15 cellular contexts compared by ENCODE assay signal in genomic region chr3:10706156-10707088, GRCh38.
DNase-seq lines count a peak whose midpoint lies in the region; ATAC-seq and TF ChIP-seq lines count a peak whose summit lies in the region.
"Had no signal": no experiment of that assay in that cellular context is flagged by ENCODE, and none has a peak within 500 bp of the region (broad histone marks: within the 10 kb centered on the region; RNA-seq: fewer than 3 reads in every experiment).

No MANE protein-coding gene starts in this region.

- H3K27ac Mint-ChIP-seq in activated CD4-positive, alpha-beta memory T cell treated with anti-CD3 and anti-CD28 coated beads for 36 hours: no peak overlapping the region
- no peak overlapping the region for H3K27ac Mint-ChIP-seq in activated CD4-positive, alpha-beta memory T cell treated with anti-CD3 and anti-CD28 coated beads, Interleukin-2, amount 10 ng/mL, durations not matched to agents 7 days and 5 days
- no peak overlapping the region for H3K27ac Mint-ChIP-seq in type B pancreatic cell

- peaks cover 7% of the 10 kb centered on the region for H3K4me1 Mint-ChIP-seq in activated CD4-positive, alpha-beta memory T cell treated with anti-CD3 and anti-CD28 coated beads for 36 hours (ENCODE audit: low read depth)
- peaks cover 4% of the 10 kb centered on the region for H3K4me1 Mint-ChIP-seq in activated CD4-positive, alpha-beta memory T cell treated with anti-CD3 and anti-CD28 coated beads, Interleukin-2, amount 10 ng/mL, durations not matched to agents 7 days and 5 days
- peaks cover 6% of the 10 kb centered on the region for H3K4me1 Mint-ChIP-seq in type B pancreatic cell (ENCODE audit: unreplicated experiment)

- TF ChIP-seq CTCF in VCaP (conservative IDR thresholded peaks at IDR 0.05) (peak; percentile 53; the same call in 1 of the 2 replicates), type B pancreatic cell (conservative IDR thresholded peaks at IDR 0.05) (peak; percentile 42)

- peaks cover 74% of the 10 kb centered on the region for H3K27me3 Mint-ChIP-seq in activated CD4-positive, alpha-beta memory T cell treated with anti-CD3 and anti-CD28 coated beads for 36 hours
- H3K27me3 Mint-ChIP-seq in activated CD4-positive, alpha-beta memory T cell treated with anti-CD3 and anti-CD28 coated beads, Interleukin-2, amount 10 ng/mL, durations not matched to agents 7 days and 5 days: peaks cover 74% of the 10 kb centered on the region
- peaks cover 93% of the 10 kb centered on the region for H3K27me3 Mint-ChIP-seq in type B pancreatic cell

- H3K36me3 Mint-ChIP-seq in activated CD4-positive, alpha-beta memory T cell treated with anti-CD3 and anti-CD28 coated beads for 36 hours: no peaks in the 10 kb centered on the region
- H3K36me3 Mint-ChIP-seq in activated CD4-positive, alpha-beta memory T cell treated with anti-CD3 and anti-CD28 coated beads, Interleukin-2, amount 10 ng/mL, durations not matched to agents 7 days and 5 days (ENCODE audit: low read depth): no peaks in the 10 kb centered on the region
- no peaks in the 10 kb centered on the region for H3K36me3 Mint-ChIP-seq in type B pancreatic cell

- ATAC-seq in HG03469 (IDR thresholded peaks at IDR 0.05; ENCODE audit: unreplicated experiment): no peak
- ATAC-seq in Right ventricle myocardium superior (ENCODE audit: poor library complexity): no peak
- no peak for ATAC-seq in GM19467 (IDR thresholded peaks at IDR 0.05; ENCODE audit: unreplicated experiment)
- ATAC-seq: left ventricle myocardium superior had no signal

- no peak overlapping the region for H3K4me3 Mint-ChIP-seq in activated CD4-positive, alpha-beta memory T cell treated with anti-CD3 and anti-CD28 coated beads for 36 hours
- H3K4me3 Mint-ChIP-seq in activated CD4-positive, alpha-beta memory T cell treated with anti-CD3 and anti-CD28 coated beads, Interleukin-2, amount 10 ng/mL, durations not matched to agents 7 days and 5 days: no peak overlapping the region
- H3K4me3 Mint-ChIP-seq in type B pancreatic cell: peak overlapping the region; percentile 62

- intact Hi-C loops in activated CD4-positive, alpha-beta memory T cell treated with anti-CD3 and anti-CD28 coated beads for 36 hours (cut with micrococcal nuclease): loop anchor here (10.0 kb wide), 1 partner anchor 362 kb away; no protein-coding TSS in a partner anchor
- intact Hi-C loops in head of caudate nucleus (cut with DNase I): no loop called here
- intact Hi-C loops in Right ventricle myocardium superior (cut with DNase I): no loop called here

- peak; percentile 14 for DNase-seq in activated CD4-positive, alpha-beta memory T cell treated with anti-CD3 and anti-CD28 coated beads for 36 hours
- DNase-seq in activated CD4-positive, alpha-beta memory T cell treated with anti-CD3 and anti-CD28 coated beads, Interleukin-2, amount 10 ng/mL, durations not matched to agents 7 days and 5 days: no peak
- DNase-seq in head of caudate nucleus (peak in 24 of 42 donors; percentile 12 to 65 (median 50)), type B pancreatic cell (ENCODE audit: extremely low spot score, unreplicated experiment) (no peak), Right ventricle myocardium superior (no peak)
- DNase-seq: activated CD8-positive, alpha-beta memory T cell treated with anti-CD3 and anti-CD28 coated beads, Interleukin-2, amount 50 U/mL, for 4 hours; effector memory CD4-positive, alpha-beta T cell; left ventricle myocardium superior; NCI-H2107; occipital lobe; stimulated activated CD8-positive, alpha-beta memory T cell treated with anti-CD3 and anti-CD28 coated beads, Interleukin-4, amount 100 ng/mL, for 48 hours; uterus had no signal

- H3K27ac ChIP-seq in VCaP: no peak overlapping the region

- CTCF ChIA-PET in activated CD4-positive, alpha-beta memory T cell treated with anti-CD3 and anti-CD28 coated beads for 36 hours (lab: Charles Lee): interaction anchor here (1.2 to 1.8 kb wide), 2 partner anchors 33 to 361 kb away, joined by 3 to 8 read pairs; no protein-coding TSS in a partner anchor
- CTCF ChIA-PET in activated CD4-positive, alpha-beta memory T cell treated with anti-CD3 and anti-CD28 coated beads, Interleukin-2, amount 10 ng/mL, durations not matched to agents 7 days and 5 days (lab: Charles Lee): no interaction called here

- POLR2A ChIA-PET in activated CD4-positive, alpha-beta memory T cell treated with anti-CD3 and anti-CD28 coated beads for 36 hours (lab: Charles Lee): no interaction called here
- POLR2A ChIA-PET in activated CD4-positive, alpha-beta memory T cell treated with anti-CD3 and anti-CD28 coated beads, Interleukin-2, amount 10 ng/mL, durations not matched to agents 7 days and 5 days (lab: Charles Lee): no interaction called here

- no peaks in the 10 kb centered on the region for H3K9me3 Mint-ChIP-seq in activated CD4-positive, alpha-beta memory T cell treated with anti-CD3 and anti-CD28 coated beads for 36 hours
- no peaks in the 10 kb centered on the region for H3K9me3 Mint-ChIP-seq in activated CD4-positive, alpha-beta memory T cell treated with anti-CD3 and anti-CD28 coated beads, Interleukin-2, amount 10 ng/mL, durations not matched to agents 7 days and 5 days
- H3K9me3 Mint-ChIP-seq in type B pancreatic cell: no peaks in the 10 kb centered on the region

Comparison
In these comparisons a context has a peak if more than half of its experiments do, and no peak if none do; other contexts are left out.
1. DNase-seq: peak in activated CD4-positive, alpha-beta memory T cell treated with anti-CD3 and anti-CD28 coated beads for 36 hours (single experiment) and head of caudate nucleus (24 of 42); none in activated CD4-positive, alpha-beta memory T cell treated with anti-CD3 and anti-CD28 coated beads, Interleukin-2, amount 10 ng/mL, durations not matched to agents 7 days and 5 days (single experiment), type B pancreatic cell (single experiment) and Right ventricle myocardium superior (single experiment).